Comparison of ENCODE assay signal across 8 cellular contexts in the genomic region with DNA sequence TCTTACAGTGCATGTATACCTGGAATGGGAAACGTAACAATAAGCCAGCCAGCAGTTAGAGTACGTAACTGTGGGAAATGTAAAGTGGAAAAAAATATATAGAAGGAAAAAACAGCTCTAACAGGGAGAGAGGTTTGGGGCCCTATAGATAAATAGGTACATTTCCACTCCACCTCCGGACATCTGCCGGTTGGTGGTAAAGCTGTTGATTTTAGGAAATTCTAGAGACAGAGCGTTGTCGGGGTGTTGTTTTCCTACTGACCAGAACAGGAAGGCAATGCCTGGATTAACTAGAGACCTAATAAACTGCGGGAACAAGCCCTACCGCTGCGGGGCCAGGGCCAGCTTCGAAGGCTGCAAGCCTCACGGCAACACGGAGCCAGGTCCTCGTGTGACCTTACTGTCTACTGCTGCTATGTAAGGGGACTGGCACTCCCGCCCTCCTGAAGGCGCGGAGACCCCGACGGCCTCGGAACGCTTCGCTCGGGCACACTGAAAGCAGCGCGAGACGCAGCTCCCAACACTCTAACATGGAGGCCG. TPM values are rescaled to one million over a fixed set of nuclear protein-coding genes. Genes with fewer than 3 reads are reported as not detected.
DNase-seq lines count a peak whose midpoint lies in the region; ATAC-seq and TF ChIP-seq lines count a peak whose summit lies in the region.

No MANE protein-coding gene starts in this region.

- DNase-seq in HuH-7.5 (ENCODE audit: low spot score), result peak; percentile 19
- DNase-seq in effector memory CD4-positive, alpha-beta T cell, result no peak
- DNase-seq in naive thymus-derived CD8-positive, alpha-beta T cell, result peak in 3 of 10 donors; percentile 39 to 64 (median 40)
- DNase-seq in thoracic aorta (ENCODE audit: low spot score), result peak; percentile 10
- no peak for DNase-seq in NCI-H226
- DNase-seq in medulla oblongata (ENCODE audit: extremely low spot score), result no peak

- H3K9me3 ChIP-seq in ES-I3 (ENCODE audit: control insufficient read depth, insufficient read depth, low read length) (no peaks in the 10 kb centered on the region), thoracic aorta (no peaks in the 10 kb centered on the region)
- no peaks in the 10 kb centered on the region for H3K9me3 ChIP-seq in effector memory CD4-positive, alpha-beta T cell (ENCODE audit: control insufficient read depth, low read length)

- H3K27me3 ChIP-seq in effector memory CD4-positive, alpha-beta T cell (replicated peaks; ENCODE audit: control insufficient read depth, insufficient read depth, low read length, poor library complexity, severe bottlenecking), result no peaks in the 10 kb centered on the region
- H3K27me3 ChIP-seq in thoracic aorta (replicated peaks; ENCODE audit: insufficient read depth), result no peaks in the 10 kb centered on the region

- peak overlapping the region; percentile 73 for H3K9ac ChIP-seq in ES-I3 (ENCODE audit: low read depth, low read length)

- peak; percentile 29 to 35 for ATAC-seq in naive thymus-derived CD8-positive, alpha-beta T cell
- ATAC-seq in thoracic aorta (ENCODE audit: insufficient number of reproducible peaks, low FRiP score, low read depth), result no peak

- POLR2A ChIA-PET in naive thymus-derived CD8-positive, alpha-beta T cell (lab: Charles Lee), result interaction anchor here (0.7 to 4.0 kb wide), 22 partner anchors 9 to 1031 kb away, joined by 3 to 77 read pairs (median 6); partner anchors contain the start of genes DCTD, ING2, IRF2 and RWDD4

- H3K4me3 Mint-ChIP-seq in naive thymus-derived CD8-positive, alpha-beta T cell, result peak overlapping the region; percentile 82 to 99 (median 94)

- H3K4me1 ChIP-seq in ES-I3 (ENCODE audit: insufficient read depth, low read length), result no peaks in the 10 kb centered on the region
- H3K4me1 ChIP-seq in effector memory CD4-positive, alpha-beta T cell (ENCODE audit: control insufficient read depth, insufficient read depth, low read length, poor library complexity, severe bottlenecking), result peaks cover 28% of the 10 kb centered on the region
- H3K4me1 ChIP-seq in thoracic aorta (ENCODE audit: control insufficient read depth in 1 of 2, low read depth in 2 of 2), result peaks cover 24 to 38% of the 10 kb centered on the region in 2 donors

- H3K4me3 ChIP-seq in WI38 (ENCODE audit: low read depth, low read length), result peak overlapping the region; percentile 89
- H3K4me3 ChIP-seq in effector memory CD4-positive, alpha-beta T cell (ENCODE audit: insufficient read depth, low read depth, low read length, poor library complexity, severe bottlenecking), result peak overlapping the region; percentile 91
- peak overlapping the region; percentile 93 for H3K4me3 ChIP-seq in thoracic aorta

- peaks cover 0 to 34% (median 18%) of the 10 kb centered on the region in 3 donors for H3K36me3 Mint-ChIP-seq in naive thymus-derived CD8-positive, alpha-beta T cell

- H3K27ac ChIP-seq in effector memory CD4-positive, alpha-beta T cell (ENCODE audit: insufficient read depth, low read length, poor library complexity, severe bottlenecking), result peak overlapping the region; percentile 90
- peak overlapping the region; percentile 90 to 98 for H3K27ac ChIP-seq in thoracic aorta

- TF ChIP-seq CTCF in WI38 (IDR thresholded peaks at IDR 0.05; ENCODE audit: low read depth, low read length) (no peak), thoracic aorta (IDR thresholded peaks at IDR 0.05) (no peak)

- H3K27me3 Mint-ChIP-seq in naive thymus-derived CD8-positive, alpha-beta T cell, result no peaks in the 10 kb centered on the region

- H3K9me3 Mint-ChIP-seq in naive thymus-derived CD8-positive, alpha-beta T cell, result no peaks in the 10 kb centered on the region

- H3K36me3 ChIP-seq in ES-I3 (ENCODE audit: insufficient read depth, low read length) (peaks cover 13% of the 10 kb centered on the region), thoracic aorta (peaks cover 15% of the 10 kb centered on the region)
- peaks cover 21% of the 10 kb centered on the region for H3K36me3 ChIP-seq in effector memory CD4-positive, alpha-beta T cell (ENCODE audit: control insufficient read depth, insufficient read depth, low read length)

- H3K27ac Mint-ChIP-seq in naive thymus-derived CD8-positive, alpha-beta T cell, result peak overlapping the region; percentile 95 to 99 (median 98)

- peaks cover 13 to 51% (median 47%) of the 10 kb centered on the region in 4 donors for H3K4me1 Mint-ChIP-seq in naive thymus-derived CD8-positive, alpha-beta T cell

RNA-seq across cellular contexts. Expression of gene CDKN2AIP, which starts 0.8 kb away (rescaled TPM):
- 10 to 100 TPM; 69.9 to 78.2 TPM for total RNA-seq in naive thymus-derived CD8-positive, alpha-beta T cell
- 10 to 100 TPM; 28.2 to 45.4 (median 30.9) TPM for polyA plus RNA-seq in naive thymus-derived CD8-positive, alpha-beta T cell
- total RNA-seq in thoracic aorta, result 10 to 100 TPM; 12.9 to 20.5 TPM

Comparison
In these comparisons a context has a peak if more than half of its experiments do, and no peak if none do; other contexts are left out.
1. DNase-seq: peak in HuH-7.5 (single experiment) and thoracic aorta (single experiment); none in effector memory CD4-positive, alpha-beta T cell (0 of 3), NCI-H226 (single experiment) and medulla oblongata (single experiment).
2. Peak in every context shown above with its lines, with median percentiles within 50 percentile points of each other: H3K4me3 ChIP-seq.